ENCODE assay signal across 1 cellular context in the genomic region with DNA sequence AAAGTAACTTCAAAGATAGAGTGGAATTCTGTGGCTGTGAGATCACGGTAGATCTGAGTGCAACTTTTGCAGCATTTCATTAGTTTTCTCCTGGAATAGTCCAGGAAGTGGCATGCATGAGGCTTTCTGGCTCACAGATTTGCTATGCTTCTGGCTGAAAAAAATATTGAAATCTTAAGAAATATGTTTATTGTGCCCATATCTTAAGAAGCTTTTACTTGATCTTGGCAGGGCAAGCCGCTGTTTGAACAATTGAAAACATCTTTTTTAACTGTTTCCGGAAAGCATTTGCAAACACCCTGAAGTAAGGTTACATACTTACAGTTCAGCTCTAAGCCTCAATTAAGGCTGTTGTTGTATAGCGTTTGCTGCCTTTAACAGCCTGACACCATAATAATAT.
TF ChIP-seq lines count a peak whose summit lies in the region.

No MANE protein-coding gene starts in this region.

TF ChIP-seq in HepG2, 621 proteins besides CTCF, POLR2A, EP300 and RAD21 (continued from another document):
- TF ChIP-seq KAT8 (CRISPR knock-in tag; IDR thresholded peaks at IDR 0.05): no peak
TF ChIP-seq in HepG2: peak in this region for 0.
